In genomic region chr19:10113964-10114650, GRCh38 we compare ENCODE assay signal across 13 cellular contexts. TPM values are rescaled to one million over a fixed set of nuclear protein-coding genes. Genes with fewer than 3 reads are reported as not detected.
A peak's percentile ranks its signal among the peaks of the same experiment; 100 is the strongest.
DNase-seq lines count a peak whose midpoint lies in the region; ATAC-seq, FAIRE-seq and TF ChIP-seq lines count a peak whose summit lies in the region.
"Had no signal": no experiment of that assay in that cellular context is flagged by ENCODE, and none has a peak within 500 bp of the region (broad histone marks: within the 10 kb centered on the region; RNA-seq: fewer than 3 reads in every experiment).

No MANE protein-coding gene starts in this region.

- H3K9me1 ChIP-seq in K562 (ENCODE audit: control insufficient read depth, insufficient read depth, low read length) = no peaks in the 10 kb centered on the region

- peak; percentile 82 for TF ChIP-seq POLR2A in K562 (conservative IDR thresholded peaks at IDR 0.05)
- TF ChIP-seq POLR2A in prostate gland (IDR thresholded peaks at IDR 0.05) = no peak

- intact Hi-C loops in left ventricle myocardium superior (cut with micrococcal nuclease) = no loop called here
- intact Hi-C loops in left ventricle myocardium inferior (cut with micrococcal nuclease) = no loop called here
- intact Hi-C loops in K562 (cut with micrococcal nuclease) = loop anchor here (1.0 to 5.0 kb wide), 2 partner anchors 40 to 182 kb away; no protein-coding TSS in a partner anchor
- intact Hi-C loops in prostate gland (cut with DNase I) = no loop called here

- no peak for TF ChIP-seq EP300 in K562 (IDR thresholded peaks at IDR 0.05; ENCODE audit: low read length)

- no peak overlapping the region for H3K4me2 ChIP-seq in K562 (ENCODE audit: insufficient read depth, low read length)

- no peak overlapping the region for H3K4me3 ChIP-seq in left ventricle myocardium inferior
- no peak overlapping the region for H3K4me3 ChIP-seq in K562
- no peak overlapping the region for H3K4me3 ChIP-seq in prostate gland

- H4K20me1 ChIP-seq in K562 (replicated peaks; ENCODE audit: control insufficient read depth, insufficient read depth, low read length) = peaks cover 4% of the 10 kb centered on the region; the same call in 1 of the 2 replicates

- H2AFZ ChIP-seq in K562 (ENCODE audit: low read depth, low read length) = no peak overlapping the region

- no peak for TF ChIP-seq RAD21 in K562 (CRISPR knock-in tag; conservative IDR thresholded peaks at IDR 0.05 in 1 of 2, IDR thresholded peaks at IDR 0.05 in 1 of 2)

- H3K27ac ChIP-seq in left ventricle myocardium inferior (replicated peaks) = no peak overlapping the region
- no peak overlapping the region for H3K27ac ChIP-seq in K562 (ENCODE audit: extremely low read depth, low read depth, low read length)
- no peak overlapping the region for H3K27ac ChIP-seq in prostate gland
- H3K27ac ChIP-seq: epithelial cell of prostate had no signal

- H3K9me3 ChIP-seq in left ventricle myocardium inferior (replicated peaks) (no peaks in the 10 kb centered on the region), K562 (replicated peaks; ENCODE audit: control insufficient read depth, insufficient read depth, low read depth, low read length) (no peaks in the 10 kb centered on the region), prostate gland (no peaks in the 10 kb centered on the region)

- FAIRE-seq in HTR-8/SVneo (lab: Jason Lieb, UNC) = peak; percentile 13
- FAIRE-seq in K562 (lab: Jason Lieb, UNC) = no peak

- in situ Hi-C loops in K562 (cut with MboI) = no loop called here

- no peak overlapping the region; a peak in 1 of 4 replicates for H3K9ac ChIP-seq in K562 (ENCODE audit: insufficient read depth in 1 of 2, low read depth in 2 of 2, low read length in 2 of 2)

- H3K27me3 ChIP-seq in left ventricle myocardium inferior (ENCODE audit: low read depth) (no peaks in the 10 kb centered on the region), K562 (ENCODE audit: control insufficient read depth in 2 of 2, insufficient read depth in 2 of 2, low read length in 2 of 2) (no peaks in the 10 kb centered on the region), prostate gland (replicated peaks; ENCODE audit: insufficient read depth) (no peaks in the 10 kb centered on the region)

- DNase-seq in left ventricle myocardium superior (no peak), left ventricle myocardium inferior (no peak), HTR-8/SVneo (ENCODE audit: insufficient read length, low spot score) (no peak), K562 (ENCODE audit: extremely low read depth in 1 of 4, low spot score in 3 of 4) (peak in 3 of 4 experiments; percentile 18 to 23 (median 21)), prostate gland (ENCODE audit: low spot score) (no peak)
- peak; percentile 47 for DNase-seq in stimulated activated CD8-positive, alpha-beta memory T cell treated with anti-CD3 and anti-CD28 coated beads, Interleukin-4, amount 100 ng/mL, for 48 hours
- DNase-seq: activated CD4-positive, alpha-beta T cell treated with anti-CD3 and anti-CD28 coated beads for 4 hours; HCEC 1CT; nephron progenitor cell had no signal

- peaks cover 14% of the 10 kb centered on the region for H3K79me2 ChIP-seq in K562 (ENCODE audit: control insufficient read depth, insufficient read depth, low read length)

- H3K4me1 ChIP-seq in left ventricle myocardium inferior (peaks cover 28% of the 10 kb centered on the region), K562 (replicated peaks in 1 of 2; ENCODE audit: control insufficient read depth in 2 of 2, insufficient read depth in 2 of 2, low read length in 2 of 2) (peaks cover 3 to 89% of the 10 kb centered on the region in 2 experiments; a peak in 3 of 5 replicates), prostate gland (replicated peaks) (peaks cover 4% of the 10 kb centered on the region)

- 94% methylated on average over 28 of the region's 43 CpGs for WGBS in K562 (ENCODE audit: insufficient coverage, low coverage, missing lambda C conversion rate)
- WGBS in prostate gland = 88% methylated on average over 22 of the region's 43 CpGs

- TF ChIP-seq CTCF in left ventricle myocardium inferior (IDR thresholded peaks at IDR 0.05; ENCODE audit: borderline replicate concordance) (no peak), K562 (IDR thresholded peaks at IDR 0.05 in 2 of 3, conservative IDR thresholded peaks at IDR 0.05 in 1 of 3; ENCODE audit: insufficient read depth in 2 of 3, low read depth in 1 of 3, low read length in 3 of 3) (no peak), prostate gland (IDR thresholded peaks at IDR 0.05) (no peak)

- POLR2A ChIA-PET in K562 (lab: Yijun Ruan, JAX) = interaction anchor here (0.6 to 5.8 kb wide), 7 partner anchors 7 to 181 kb away, joined by 3 to 49 read pairs (median 5); partner anchors contain the start of gene PPAN

- CTCF ChIA-PET in K562 (lab: Yijun Ruan, JAX; ENCODE audit: low intra/inter-chr PET ratio) = interaction anchor here (0.5 kb wide), 1 partner anchor 59 kb away, joined by 3 read pairs; no protein-coding TSS in a partner anchor

- peak; percentile 4 for ATAC-seq in left ventricle myocardium superior
- peak; percentile 7 for ATAC-seq in K562
- no peak for ATAC-seq in HG02973 (IDR thresholded peaks at IDR 0.05; ENCODE audit: unreplicated experiment)
- ATAC-seq in GM21723 (IDR thresholded peaks at IDR 0.05; ENCODE audit: unreplicated experiment) = no peak

- no TSS peak for BruUV-seq in K562 (replicated peaks; lab: Mats Ljungman, UMichigan)

- peaks cover 66% of the 10 kb centered on the region for H3K36me3 ChIP-seq in left ventricle myocardium inferior
- H3K36me3 ChIP-seq in K562 (ENCODE audit: control insufficient read depth, insufficient read depth, low read length) = peaks cover 70% of the 10 kb centered on the region; the same call in 2 of the 3 replicates
- peaks cover 25 to 43% of the 10 kb centered on the region in 2 donors for H3K36me3 ChIP-seq in prostate gland

RNA-seq across cellular contexts. Expression of gene P2RY11, which starts 2.6 kb away (rescaled TPM):
- total RNA-seq in left ventricle myocardium superior (4.2 TPM), left ventricle myocardium inferior (4.1 TPM), K562 (2014; rRNA removed) (1.5 and 3.2 TPM in 2 replicates), K562 (2014; rRNA removed; fragmentation: Illumina TruSeq; extraction: Trizol) (1.4 and 1.5 TPM in 2 replicates), K562 (2015; rRNA removed; fragmentation: Illumina TruSeq; extraction: Trizol) (4.6 TPM in 2 replicates), K562 (2021) (10.1 and 10.2 TPM in 2 replicates), prostate gland (10 to 100 TPM in 1 of 2 donors, 1 to 10 TPM in 1; 9.2 to 20.8 TPM)
- total RNA-seq in K562 (2011; cell fraction: chromatin; rRNA removed; ENCODE audit: low replicate concordance) = 7.8 and 42.3 TPM in 2 replicates
- 18.0 and 23.8 TPM in 2 replicates for total RNA-seq in K562 (2011; cell fraction: nucleolus; rRNA removed)
- total RNA-seq in K562 (2011; cell fraction: nucleoplasm; rRNA removed) = 12.8 and 19.6 TPM in 2 replicates
- polyA plus RNA-seq in K562 (2011; rRNA removed) (2.4 and 6.5 TPM in 2 replicates), K562 (2014; fragmentation: Illumina TruSeq; extraction: Trizol) (1.5 and 2.1 TPM in 2 replicates), K562 (2014; fragmentation: Nextera tagmentation; extraction: Ambion mirVana) (under 1 TPM; 0.03 to 0.07 TPM), K562 (2014; rRNA removed) (4.5 and 5.9 TPM in 2 replicates)
- polyA plus RNA-seq in K562 (2011; cell fraction: cytosol; rRNA removed) = 5.8 and 7.6 TPM in 2 replicates
- 9.8 and 12.6 TPM in 2 replicates for polyA plus RNA-seq in K562 (2011; cell fraction: nucleus; rRNA removed)
- 6.2 and 11.6 TPM in 2 replicates for polyA plus RNA-seq in K562 (2012)
- polyA minus RNA-seq in K562 (2011; rRNA and poly(A)+ RNA removed) = 1.5 and 1.9 TPM in 2 replicates
- polyA minus RNA-seq in K562 (2011; cell fraction: cytosol; rRNA and poly(A)+ RNA removed) = 2.6 and 7.6 TPM in 2 replicates
- 3.8 and 4.9 TPM in 2 replicates for polyA minus RNA-seq in K562 (2011; cell fraction: nucleus; rRNA and poly(A)+ RNA removed)

RNA-seq across cellular contexts. Expression of gene EIF3G, which starts 5.6 kb away (rescaled TPM):
- total RNA-seq in left ventricle myocardium superior = 179 TPM
- total RNA-seq in left ventricle myocardium inferior = 172 TPM
- total RNA-seq in K562 (2011; cell fraction: chromatin; rRNA removed; ENCODE audit: low replicate concordance) = 149 and 492 TPM in 2 replicates
- 401 and 445 TPM in 2 replicates for total RNA-seq in K562 (2011; cell fraction: nucleolus; rRNA removed)
- total RNA-seq in K562 (2011; cell fraction: nucleoplasm; rRNA removed) = 251 and 254 TPM in 2 replicates
- total RNA-seq in K562 (2014; rRNA removed) = 496 and 567 TPM in 2 replicates
- 180 and 183 TPM in 2 replicates for total RNA-seq in K562 (2014; rRNA removed; fragmentation: Illumina TruSeq; extraction: Trizol)
- 303 and 312 TPM in 2 replicates for total RNA-seq in K562 (2015; rRNA removed; fragmentation: Illumina TruSeq; extraction: Trizol)
- total RNA-seq in K562 (2021) = 388 and 395 TPM in 2 replicates
- 119 and 135 TPM in 2 replicates for polyA plus RNA-seq in K562 (2011; rRNA removed)
- 195 and 287 TPM in 2 replicates for polyA plus RNA-seq in K562 (2011; cell fraction: cytosol; rRNA removed)
- polyA plus RNA-seq in K562 (2011; cell fraction: nucleus; rRNA removed) = 588 and 868 TPM in 2 replicates
- polyA plus RNA-seq in K562 (2012) = 313 and 327 TPM in 2 replicates
- 338 and 435 TPM in 2 replicates for polyA plus RNA-seq in K562 (2014; fragmentation: Illumina TruSeq; extraction: Trizol)
- polyA plus RNA-seq in K562 (2014; fragmentation: Nextera tagmentation; extraction: Ambion mirVana) = 10 to 100 TPM; 35.3 to 53.8 TPM
- 299 and 361 TPM in 2 replicates for polyA plus RNA-seq in K562 (2014; rRNA removed)
- polyA minus RNA-seq in K562 (2011; rRNA and poly(A)+ RNA removed) = 37.8 and 59.9 TPM in 2 replicates
- polyA minus RNA-seq in K562 (2011; cell fraction: cytosol; rRNA and poly(A)+ RNA removed) = 98.8 and 105 TPM in 2 replicates
- 95.6 and 97.2 TPM in 2 replicates for polyA minus RNA-seq in K562 (2011; cell fraction: nucleus; rRNA and poly(A)+ RNA removed)
- 100 to 1,000 TPM; 264 to 300 TPM for total RNA-seq in prostate gland

RNA-seq across cellular contexts. Expression of gene PPAN, which starts 7.9 kb away (rescaled TPM):
- total RNA-seq in left ventricle myocardium superior (21.4 TPM), left ventricle myocardium inferior (23.6 TPM), K562 (2014; rRNA removed) (111 and 141 TPM in 2 replicates), K562 (2014; rRNA removed; fragmentation: Illumina TruSeq; extraction: Trizol) (21.1 and 29.3 TPM in 2 replicates), K562 (2015; rRNA removed; fragmentation: Illumina TruSeq; extraction: Trizol) (76.2 and 78.6 TPM in 2 replicates), K562 (2021) (113 and 122 TPM in 2 replicates), prostate gland (10 to 100 TPM; 27.6 to 47.2 TPM)
- total RNA-seq in K562 (2011; cell fraction: chromatin; rRNA removed; ENCODE audit: low replicate concordance) = 43.7 and 158 TPM in 2 replicates
- 136 and 158 TPM in 2 replicates for total RNA-seq in K562 (2011; cell fraction: nucleolus; rRNA removed)
- total RNA-seq in K562 (2011; cell fraction: nucleoplasm; rRNA removed) = 72.6 and 76.3 TPM in 2 replicates
- polyA plus RNA-seq in K562 (2011; rRNA removed) (43.2 and 54.4 TPM in 2 replicates), K562 (2014; fragmentation: Illumina TruSeq; extraction: Trizol) (59.1 and 66.9 TPM in 2 replicates), K562 (2014; fragmentation: Nextera tagmentation; extraction: Ambion mirVana) (1 to 10 TPM; 2.2 to 4.9 TPM), K562 (2014; rRNA removed) (129 TPM in 2 replicates)
- 55.0 and 104 TPM in 2 replicates for polyA plus RNA-seq in K562 (2011; cell fraction: cytosol; rRNA removed)
- polyA plus RNA-seq in K562 (2011; cell fraction: nucleus; rRNA removed) = 120 and 211 TPM in 2 replicates
- polyA plus RNA-seq in K562 (2012) = 52.6 and 75.7 TPM in 2 replicates
- polyA minus RNA-seq in K562 (2011; rRNA and poly(A)+ RNA removed) = 26.1 and 49.0 TPM in 2 replicates
- polyA minus RNA-seq in K562 (2011; cell fraction: cytosol; rRNA and poly(A)+ RNA removed) = 66.1 and 69.2 TPM in 2 replicates
- polyA minus RNA-seq in K562 (2011; cell fraction: nucleus; rRNA and poly(A)+ RNA removed) = 65.4 and 68.5 TPM in 2 replicates

RNA-seq across cellular contexts. Expression of gene ANGPTL6, which starts 11.6 kb away (rescaled TPM):
- total RNA-seq in left ventricle myocardium superior (not detected), left ventricle myocardium inferior (not detected), K562 (2014; rRNA removed) (0.86 and 2.1 TPM in 2 replicates), K562 (2014; rRNA removed; fragmentation: Illumina TruSeq; extraction: Trizol) (0.38 and 0.58 TPM in 2 replicates), K562 (2015; rRNA removed; fragmentation: Illumina TruSeq; extraction: Trizol) (0.23 and 0.36 TPM in 2 replicates), K562 (2021) (0.42 and 0.58 TPM in 2 replicates), prostate gland (1 to 10 TPM in 1 of 2 donors, not detected in 1; 2.4 TPM)
- total RNA-seq in K562 (2011; cell fraction: chromatin; rRNA removed; ENCODE audit: low replicate concordance) = 0.81 and 2.5 TPM in 2 replicates
- 1.8 and 3.0 TPM in 2 replicates for total RNA-seq in K562 (2011; cell fraction: nucleolus; rRNA removed)
- total RNA-seq in K562 (2011; cell fraction: nucleoplasm; rRNA removed) = 1.6 and 2.9 TPM in 2 replicates
- polyA plus RNA-seq in K562 (2011; rRNA removed) (0.54 and 0.83 TPM in 2 replicates), K562 (2014; fragmentation: Illumina TruSeq; extraction: Trizol) (0.22 and 0.43 TPM in 2 replicates), K562 (2014; fragmentation: Nextera tagmentation; extraction: Ambion mirVana) (not detected), K562 (2014; rRNA removed) (0.31 and 0.97 TPM in 2 replicates)
- polyA plus RNA-seq in K562 (2011; cell fraction: cytosol; rRNA removed) = 0.66 and 1.6 TPM in 2 replicates
- polyA plus RNA-seq in K562 (2011; cell fraction: nucleus; rRNA removed) = 1.4 and 4.2 TPM in 2 replicates
- 0.51 and 0.70 TPM in 2 replicates for polyA plus RNA-seq in K562 (2012)
- 0.09 and 0.21 TPM in 2 replicates for polyA minus RNA-seq in K562 (2011; rRNA and poly(A)+ RNA removed)
- polyA minus RNA-seq in K562 (2011; cell fraction: cytosol; rRNA and poly(A)+ RNA removed) = 1.4 TPM in 1 of 2 replicates, not detected in the other
- 0.33 and 1.8 TPM in 2 replicates for polyA minus RNA-seq in K562 (2011; cell fraction: nucleus; rRNA and poly(A)+ RNA removed)
- total RNA-seq: RPMI7951 had no signal

RNA-seq across cellular contexts. Expression of gene SHFL, which starts 28.0 kb away (rescaled TPM):
- total RNA-seq in left ventricle myocardium superior (8.2 TPM), left ventricle myocardium inferior (9.1 TPM), K562 (2014; rRNA removed) (13.0 and 16.6 TPM in 2 replicates), K562 (2014; rRNA removed; fragmentation: Illumina TruSeq; extraction: Trizol) (5.8 and 6.4 TPM in 2 replicates), K562 (2015; rRNA removed; fragmentation: Illumina TruSeq; extraction: Trizol) (6.8 and 7.5 TPM in 2 replicates), K562 (2021) (15.1 and 16.4 TPM in 2 replicates), prostate gland (10 to 100 TPM; 23.5 to 36.0 TPM)
- 31.5 and 78.2 TPM in 2 replicates for total RNA-seq in K562 (2011; cell fraction: chromatin; rRNA removed; ENCODE audit: low replicate concordance)
- 47.9 and 51.2 TPM in 2 replicates for total RNA-seq in K562 (2011; cell fraction: nucleolus; rRNA removed)
- total RNA-seq in K562 (2011; cell fraction: nucleoplasm; rRNA removed) = 41.4 and 44.2 TPM in 2 replicates
- polyA plus RNA-seq in K562 (2011; rRNA removed) (10.5 and 13.7 TPM in 2 replicates), K562 (2014; fragmentation: Illumina TruSeq; extraction: Trizol) (14.1 and 16.8 TPM in 2 replicates), K562 (2014; fragmentation: Nextera tagmentation; extraction: Ambion mirVana) (1 to 10 TPM; 1.5 to 2.6 TPM), K562 (2014; rRNA removed) (22.6 and 25.7 TPM in 2 replicates)
- 9.5 and 19.0 TPM in 2 replicates for polyA plus RNA-seq in K562 (2011; cell fraction: cytosol; rRNA removed)
- 60.4 and 126 TPM in 2 replicates for polyA plus RNA-seq in K562 (2011; cell fraction: nucleus; rRNA removed)
- polyA plus RNA-seq in K562 (2012) = 13.8 and 24.0 TPM in 2 replicates
- 3.4 and 7.6 TPM in 2 replicates for polyA minus RNA-seq in K562 (2011; rRNA and poly(A)+ RNA removed)
- 3.1 and 3.3 TPM in 2 replicates for polyA minus RNA-seq in K562 (2011; cell fraction: cytosol; rRNA and poly(A)+ RNA removed)
- polyA minus RNA-seq in K562 (2011; cell fraction: nucleus; rRNA and poly(A)+ RNA removed) = 10.0 and 21.1 TPM in 2 replicates

Comparison
In these comparisons a context has a peak if more than half of its experiments do, and no peak if none do; other contexts are left out.
1. ATAC-seq: peak in left ventricle myocardium superior (single experiment) and K562 (single experiment); none in HG02973 (single experiment) and GM21723 (single experiment).
2. DNase-seq: peak in K562 (3 of 4) and stimulated activated CD8-positive, alpha-beta memory T cell treated with anti-CD3 and anti-CD28 coated beads, Interleukin-4, amount 100 ng/mL, for 48 hours (single experiment); none in left ventricle myocardium superior (single experiment), left ventricle myocardium inferior (single experiment), HTR-8/SVneo (single experiment) and prostate gland (single experiment).